In the genomic region with DNA sequence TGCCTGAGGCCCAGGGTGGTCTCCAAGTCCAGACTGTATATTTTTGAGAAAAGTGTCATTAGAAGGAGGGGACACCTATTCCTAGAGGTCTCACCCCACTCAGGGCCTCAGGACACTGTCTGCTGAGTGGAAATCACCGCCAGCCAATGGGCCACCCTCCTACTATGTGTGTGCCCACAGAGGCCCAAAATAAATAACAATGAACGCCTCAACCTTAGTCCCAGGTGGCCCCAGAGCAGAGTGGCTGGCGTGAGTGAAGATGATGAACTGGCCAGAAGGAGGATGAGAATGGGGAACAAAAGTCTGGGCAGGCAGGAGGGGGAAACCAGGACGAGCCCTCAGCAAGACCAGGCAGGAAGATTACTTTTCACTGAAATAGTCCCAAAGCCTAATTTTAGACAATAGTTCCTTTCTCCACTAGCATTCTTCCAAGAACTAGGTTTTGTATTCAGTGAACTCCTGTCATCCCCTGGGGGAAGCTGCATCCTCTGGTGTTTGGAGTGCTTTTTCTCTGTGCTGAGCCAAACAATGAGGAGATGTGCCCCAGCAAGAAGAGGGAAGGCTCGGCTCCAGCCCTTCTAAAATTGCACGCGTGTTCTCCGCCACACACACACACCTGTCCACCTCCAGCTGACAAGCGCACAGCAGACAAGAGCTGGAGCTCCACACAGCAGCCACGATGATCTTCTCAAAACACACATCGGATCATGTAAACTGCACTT, we compare ENCODE assay signal across 27 cellular contexts.
DNase-seq lines count a peak whose midpoint lies in the region; ATAC-seq and TF ChIP-seq lines count a peak whose summit lies in the region.
"Had no signal": no experiment of that assay in that cellular context is flagged by ENCODE, and none has a peak within 500 bp of the region (broad histone marks: within the 10 kb centered on the region; RNA-seq: fewer than 3 reads in every experiment).

No MANE protein-coding gene starts in this region.

- no peak for ATAC-seq in aorta (ENCODE audit: low FRiP score)
- no peak for ATAC-seq in HG02763 (IDR thresholded peaks at IDR 0.05; ENCODE audit: unreplicated experiment)
- ATAC-seq: stimulated activated naive CD8-positive, alpha-beta T cell treated with anti-CD3 and anti-CD28 coated beads, Interleukin-15, Interleukin-2, amounts not matched to agents 100 U/mL and 50 U/mL, for 24 hours had no signal

- 35 to 38% methylated on average over 9 to 11 of the region's 11 CpGs for WGBS in esophagus squamous epithelium, 2 donors
- 29 to 32% methylated on average over 11 of the region's 11 CpGs for WGBS in aorta, 2 donors

- no peak overlapping the region for H3K4me3 ChIP-seq in breast epithelium
- H3K4me3 ChIP-seq in esophagus squamous epithelium: no peak overlapping the region
- no peak overlapping the region for H3K4me3 ChIP-seq in aorta (ENCODE audit: low read length in 2 of 2)
- H3K4me3 ChIP-seq: adrenal gland, PC-9 had no signal

- TF ChIP-seq POLR2A in breast epithelium (IDR thresholded peaks at IDR 0.05) (no peak), esophagus squamous epithelium (IDR thresholded peaks at IDR 0.05) (no peak)

- H3K4me1 Mint-ChIP-seq in MCF 10A (ENCODE audit: insufficient read depth, unreplicated experiment) (no peaks in the 10 kb centered on the region), neural crest cell (peaks cover 13% of the 10 kb centered on the region)
- H3K4me1 Mint-ChIP-seq: IgD-negative memory B cell, memory B cell had no signal

- POLR2A ChIA-PET in MCF 10A (lab: Yijun Ruan, JAX): no interaction called here

- BruUV-seq in MCF 10A (replicated peaks; lab: Mats Ljungman, UMichigan): no TSS peak

- H3K27me3 ChIP-seq in breast epithelium: no peaks in the 10 kb centered on the region
- H3K27me3 ChIP-seq in esophagus squamous epithelium: no peaks in the 10 kb centered on the region
- no peaks in the 10 kb centered on the region for H3K27me3 ChIP-seq in aorta (ENCODE audit: control insufficient read depth in 1 of 2, insufficient read depth in 2 of 2, low read length in 1 of 2)
- H3K27me3 ChIP-seq: adrenal gland had no signal

- H3K9me3 Mint-ChIP-seq in MCF 10A (ENCODE audit: unreplicated experiment) (no peaks in the 10 kb centered on the region), neural crest cell (no peaks in the 10 kb centered on the region)
- H3K9me3 Mint-ChIP-seq: activated T-cell treated with anti-CD3 and anti-CD28 coated beads, Interleukin-2, amount 50 U/mL, for 24 hours; IgD-negative memory B cell; memory B cell had no signal

- no peaks in the 10 kb centered on the region for H3K9me3 ChIP-seq in breast epithelium
- no peaks in the 10 kb centered on the region for H3K9me3 ChIP-seq in esophagus squamous epithelium
- H3K9me3 ChIP-seq in aorta (ENCODE audit: control insufficient read depth, low read length): no peaks in the 10 kb centered on the region
- H3K9me3 ChIP-seq: adrenal gland had no signal

- intact Hi-C loops in breast epithelium (cut with DNase I; ENCODE audit: low total_unique reads) (no loop called here), MCF 10A (cut with micrococcal nuclease) (no loop called here), esophagus squamous epithelium (cut with DNase I) (no loop called here), aorta (cut with DNase I) (loop anchor here in 1 of 2 donors (10.0 kb wide), 1 partner anchor 68 kb away; a partner anchor contains a TSS)

- peaks cover 0 to 3% of the 10 kb centered on the region in 2 donors for H3K4me1 ChIP-seq in breast epithelium
- peaks cover 0 to 47% (median 19%) of the 10 kb centered on the region in 3 donors for H3K4me1 ChIP-seq in esophagus squamous epithelium
- H3K4me1 ChIP-seq in aorta (ENCODE audit: control insufficient read depth in 1 of 2, insufficient read depth in 2 of 2, low read length in 2 of 2): peaks cover 1 to 5% of the 10 kb centered on the region in 2 donors
- H3K4me1 ChIP-seq: adrenal gland had no signal

- no peak overlapping the region for H3K4me3 Mint-ChIP-seq in MCF 10A (ENCODE audit: unreplicated experiment)
- H3K4me3 Mint-ChIP-seq in neural crest cell: no peak overlapping the region
- H3K4me3 Mint-ChIP-seq: activated T-cell treated with anti-CD3 and anti-CD28 coated beads, Interleukin-2, amount 50 U/mL, for 24 hours; IgD-negative memory B cell; memory B cell had no signal

- TF ChIP-seq CTCF in breast epithelium (IDR thresholded peaks at IDR 0.05) (no peak), MCF 10A (IDR thresholded peaks at IDR 0.05; ENCODE audit: unreplicated experiment) (no peak), esophagus squamous epithelium (IDR thresholded peaks at IDR 0.05) (no peak), neural crest cell (conservative IDR thresholded peaks at IDR 0.05) (no peak)

- peak overlapping the region; percentile 68 to 75 for H3K27ac ChIP-seq in breast epithelium
- peak overlapping the region in 3 of 4 donors; percentile 46 to 76 (median 52) for H3K27ac ChIP-seq in esophagus squamous epithelium
- H3K27ac ChIP-seq in aorta (ENCODE audit: low read depth in 1 of 2, low read length in 2 of 2): peak overlapping the region; percentile 11 to 45
- H3K27ac ChIP-seq: adrenal gland, PC-9 had no signal

- no peaks in the 10 kb centered on the region for H3K27me3 Mint-ChIP-seq in MCF 10A (ENCODE audit: insufficient read depth, unreplicated experiment)
- no peaks in the 10 kb centered on the region for H3K27me3 Mint-ChIP-seq in neural crest cell (ENCODE audit: low read depth)
- H3K27me3 Mint-ChIP-seq: activated T-cell treated with anti-CD3 and anti-CD28 coated beads, Interleukin-2, amount 50 U/mL, for 24 hours had no signal

- DNase-seq in breast epithelium (ENCODE audit: low spot score in 2 of 2): peak; percentile 46 to 65
- DNase-seq in MCF 10A (ENCODE audit: unreplicated experiment): no peak
- no peak for DNase-seq in esophagus squamous epithelium (lab: John Stamatoyannopoulos, UW)
- DNase-seq in neural crest cell (ENCODE audit: low read depth, low spot score): no peak
- DNase-seq in aorta: no peak
- DNase-seq in NAMALWA (ENCODE audit: low spot score): no peak
- DNase-seq in NCI-H2227 (lab: John Stamatoyannopoulos, UW; ENCODE audit: unreplicated experiment): no peak
- DNase-seq: activated CD4-positive, alpha-beta T cell treated with anti-CD3 and anti-CD28 coated beads for 4 hours; activated CD8-positive, alpha-beta memory T cell treated with anti-CD3 and anti-CD28 coated beads for 24 hours; activated naive CD4-positive, alpha-beta T cell; activated T-cell treated with anti-CD3 and anti-CD28 coated beads, Interleukin-2, amount 50 U/mL, for 24 hours; AML-193; COR-L47; DMS79; glutamatergic neuron; NCI-H1105; NCI-H2029; NCI-H510A; occipital lobe; PC-9; SIG-M5; stimulated activated naive CD8-positive, alpha-beta T cell treated with anti-CD3 and anti-CD28 coated beads, Interleukin-15, Interleukin-2, amounts not matched to agents 100 U/mL and 50 U/mL, for 24 hours; trophoblast cell had no signal

- CTCF ChIA-PET in MCF 10A (lab: Yijun Ruan, JAX): interaction anchor here (0.6 to 1.1 kb wide), 3 partner anchors 10 to 47 kb away, joined by 4 to 6 read pairs (median 4); no protein-coding TSS in a partner anchor

- H3K36me3 ChIP-seq in breast epithelium (no peaks in the 10 kb centered on the region), esophagus squamous epithelium (no peaks in the 10 kb centered on the region), aorta (ENCODE audit: control insufficient read depth in 1 of 2, insufficient read depth in 2 of 2, low read length in 1 of 2) (no peaks in the 10 kb centered on the region)
- H3K36me3 ChIP-seq: adrenal gland had no signal

- H3K36me3 Mint-ChIP-seq in MCF 10A (ENCODE audit: insufficient read depth, unreplicated experiment) (peaks cover 5% of the 10 kb centered on the region), neural crest cell (ENCODE audit: low read depth) (no peaks in the 10 kb centered on the region)
- H3K36me3 Mint-ChIP-seq: IgD-negative memory B cell, memory B cell had no signal

- no peak overlapping the region for H3K27ac Mint-ChIP-seq in MCF 10A (ENCODE audit: low read depth, unreplicated experiment)
- peak overlapping the region; percentile 75 for H3K27ac Mint-ChIP-seq in neural crest cell (ENCODE audit: unreplicated experiment)
- H3K27ac Mint-ChIP-seq: activated T-cell treated with anti-CD3 and anti-CD28 coated beads, Interleukin-2, amount 50 U/mL, for 24 hours; memory B cell had no signal

Comparison
In these comparisons a context has a peak if more than half of its experiments do, and no peak if none do; other contexts are left out.
1. DNase-seq: peak in breast epithelium (2 of 2); none in MCF 10A (single experiment), esophagus squamous epithelium (single experiment), neural crest cell (single experiment), aorta (0 of 2), NAMALWA (single experiment) and NCI-H2227 (single experiment).
2. Peak in every context shown above with its lines, with median percentiles within 50 percentile points of each other: H3K27ac ChIP-seq.